1 cellular context compared by ENCODE assay signal in genomic region chr19:45041125-45041524, GRCh38.
TF ChIP-seq lines count a peak whose summit lies in the region.

No MANE protein-coding gene starts in this region.

TF ChIP-seq in GM12878, 131 proteins besides CTCF, POLR2A, EP300 and RAD21:
- TF ChIP-seq IKZF1 (conservative IDR thresholded peaks at IDR 0.05): peak; percentile 42; the same call in 1 of the 2 replicates
- TF ChIP-seq SPI1 (IDR thresholded peaks at IDR 0.05; ENCODE audit: borderline replicate concordance, insufficient read depth, low read depth, low read length): peak; percentile 58; the same call in 1 of the 2 replicates
- TF ChIP-seq RB1 (IDR thresholded peaks at IDR 0.05; ENCODE audit: borderline replicate concordance): no peak
- TF ChIP-seq MLLT1 (IDR thresholded peaks at IDR 0.05): 0 out of 2 replicates have a peak, but pooled peaks have one; percentile 21
- TF ChIP-seq RUNX3 (IDR thresholded peaks at IDR 0.05; ENCODE audit: low read length): peak; percentile 71
- no peak for TF ChIP-seq SMARCA5 (IDR thresholded peaks at IDR 0.05)
- TF ChIP-seq NR2F1 (conservative IDR thresholded peaks at IDR 0.05): peak; percentile 30; the same call in 1 of the 2 replicates
- peak; percentile 69; the same call in 1 of the 2 replicates for TF ChIP-seq ZNF384 (IDR thresholded peaks at IDR 0.05; ENCODE audit: borderline replicate concordance, low read depth, low read length)
- TF ChIP-seq IKZF2 (IDR thresholded peaks at IDR 0.05): peak; percentile 35 to 37; a peak in 2 of 4 replicates
